1 cellular context compared by ENCODE assay signal in genomic region chr9:132381966-132382541, GRCh38.
TF ChIP-seq lines count a peak whose summit lies in the region.

No MANE protein-coding gene starts in this region.

TF ChIP-seq in GM12878, 131 proteins besides CTCF, POLR2A, EP300 and RAD21 (continues in another document):
- TF ChIP-seq SUZ12 (IDR thresholded peaks at IDR 0.05; ENCODE audit: unreplicated experiment) (no peak), TCF12 (IDR thresholded peaks at IDR 0.05; ENCODE audit: low read depth, low read length) (no peak), ZNF207 (IDR thresholded peaks at IDR 0.05; ENCODE audit: borderline replicate concordance) (no peak), IRF5 (IDR thresholded peaks at IDR 0.05; ENCODE audit: borderline replicate concordance) (no peak), CEBPB (IDR thresholded peaks at IDR 0.05; ENCODE audit: borderline replicate concordance in 1 of 2, low read depth in 2 of 2, low read length in 2 of 2) (no peak), FOS (IDR thresholded peaks at IDR 0.05; ENCODE audit: borderline replicate concordance, extremely low read depth, insufficient read length) (no peak), IRF3 (IDR thresholded peaks at IDR 0.05) (no peak), HCFC1 (IDR thresholded peaks at IDR 0.05; ENCODE audit: low read length) (no peak), CBFB (IDR thresholded peaks at IDR 0.05; ENCODE audit: low read depth) (peak; percentile 80), SMARCA5 (IDR thresholded peaks at IDR 0.05) (no peak), KAT2A (conservative IDR thresholded peaks at IDR 0.05; ENCODE audit: control insufficient read depth, low read depth, low read length) (no peak), USF2 (IDR thresholded peaks at IDR 0.05; ENCODE audit: borderline replicate concordance, low read depth, low read length) (no peak), JUNB (IDR thresholded peaks at IDR 0.05) (peak; percentile 29), RCOR1 (conservative IDR thresholded peaks at IDR 0.05; ENCODE audit: low read depth, low read length) (0 out of 2 replicates have a peak, but pooled peaks have one; percentile 75), SMAD1 (IDR thresholded peaks at IDR 0.05; ENCODE audit: low read depth, partially characterized antibody) (no peak), ESRRA (IDR thresholded peaks at IDR 0.05; ENCODE audit: low read length) (no peak), TCF7 (IDR thresholded peaks at IDR 0.05; ENCODE audit: borderline replicate concordance) (no peak), STAT3 (IDR thresholded peaks at IDR 0.05; ENCODE audit: low read depth, low read length) (peak; percentile 91), NFXL1 (IDR thresholded peaks at IDR 0.05; ENCODE audit: borderline replicate concordance) (no peak), BCL3 (IDR thresholded peaks at IDR 0.05; ENCODE audit: borderline replicate concordance, insufficient read depth, low read depth, low read length, poor library complexity, severe bottlenecking) (no peak), CHD4 (IDR thresholded peaks at IDR 0.05) (no peak), BCL11A (IDR thresholded peaks at IDR 0.05; ENCODE audit: low read depth, low read length) (no peak), CBX5 (IDR thresholded peaks at IDR 0.05; ENCODE audit: low read depth) (no peak), KLF5 (IDR thresholded peaks at IDR 0.05; ENCODE audit: partially characterized antibody) (no peak), RFX5 (IDR thresholded peaks at IDR 0.05; ENCODE audit: low read depth, low read length) (peak; percentile 57; the same call in 1 of the 2 replicates), PRDM15 (CRISPR knock-in tag; IDR thresholded peaks at IDR 0.05) (no peak), JUND (IDR thresholded peaks at IDR 0.05; ENCODE audit: low read depth, low read length) (no peak), CREM (IDR thresholded peaks at IDR 0.05; ENCODE audit: low read depth) (peak; percentile 6; the same call in 1 of the 2 replicates), ZZZ3 (IDR thresholded peaks at IDR 0.05; ENCODE audit: control insufficient read depth, insufficient read length, low read depth) (no peak), KDM1A (IDR thresholded peaks at IDR 0.05; ENCODE audit: borderline replicate concordance) (no peak), HSF1 (IDR thresholded peaks at IDR 0.05; ENCODE audit: low read depth, low read length) (no peak), ATF7 (IDR thresholded peaks at IDR 0.05; ENCODE audit: low read depth) (peak; percentile 90), BCLAF1 (IDR thresholded peaks at IDR 0.05) (no peak), E4F1 (IDR thresholded peaks at IDR 0.05; ENCODE audit: borderline replicate concordance, partially characterized antibody) (no peak), WRNIP1 (IDR thresholded peaks at IDR 0.05; ENCODE audit: borderline replicate concordance, low read depth, low read length) (no peak), HDGF (IDR thresholded peaks at IDR 0.05) (no peak), POU2F2 (IDR thresholded peaks at IDR 0.05; ENCODE audit: borderline replicate concordance, low read depth, low read length) (peak; percentile 97), RELA (IDR thresholded peaks at IDR 0.05; ENCODE audit: borderline replicate concordance, partially characterized antibody) (no peak), NFYA (IDR thresholded peaks at IDR 0.05; ENCODE audit: borderline replicate concordance, low read depth, low read length) (no peak), HDAC2 (IDR thresholded peaks at IDR 0.05) (no peak), BRCA1 (IDR thresholded peaks at IDR 0.05; ENCODE audit: low read depth, low read length) (no peak), RBBP5 (conservative IDR thresholded peaks at IDR 0.05) (peak; percentile 64; the same call in 1 of the 2 replicates), IKZF2 (IDR thresholded peaks at IDR 0.05) (peak; percentile 59 to 67), E2F4 (IDR thresholded peaks at IDR 0.05; ENCODE audit: low read depth, low read length) (no peak)
